Comparison of ENCODE assay signal across 11 cellular contexts in genomic region chr9:94135222-94135621, GRCh38. TPM values are rescaled to one million over a fixed set of nuclear protein-coding genes. Genes with fewer than 3 reads are reported as not detected.
A peak's percentile ranks its signal among the peaks of the same experiment; 100 is the strongest.
DNase-seq lines count a peak whose midpoint lies in the region; ATAC-seq, FAIRE-seq and TF ChIP-seq lines count a peak whose summit lies in the region.
"Had no signal": no experiment of that assay in that cellular context is flagged by ENCODE, and none has a peak within 500 bp of the region (broad histone marks: within the 10 kb centered on the region; RNA-seq: fewer than 3 reads in every experiment).

No MANE protein-coding gene starts in this region.

- H3K9me3 Mint-ChIP-seq in naive thymus-derived CD8-positive, alpha-beta T cell = peaks cover 0 to 6% (median 0%) of the 10 kb centered on the region in 9 donors

- no peak overlapping the region for H3K27ac ChIP-seq in liver (ENCODE audit: low read depth in 1 of 2, low read length in 2 of 2)
- H3K27ac ChIP-seq in HepG2 (ENCODE audit: extremely low read length, insufficient read depth, low read length) = no peak overlapping the region

- H2AFZ ChIP-seq in HepG2 (ENCODE audit: low read length) = no peak overlapping the region

- WGBS in liver = 65% methylated on average over 3 of the region's 3 CpGs
- WGBS in HepG2 (ENCODE audit: low lambda C conversion rate) = 6% methylated on average over 3 of the region's 3 CpGs

- peaks cover 2 to 11% (median 8%) of the 10 kb centered on the region in 4 donors for H3K4me1 Mint-ChIP-seq in naive thymus-derived CD8-positive, alpha-beta T cell

- DNase-seq in HepG2 (ENCODE audit: low spot score) (no peak), fibroblast of mammary gland (ENCODE audit: low read depth) (peak; percentile 99), omental fat pad (ENCODE audit: low spot score) (no peak), DMS79 treated with DMSO at 0.1 percent for 48 hours (lab: John Stamatoyannopoulos, UW) (no peak), NCI-H82 treated with DMSO at 0.1 percent for 48 hours (lab: John Stamatoyannopoulos, UW; ENCODE audit: unreplicated experiment) (no peak), DMS153 treated with DMSO at 0.1 percent for 48 hours (lab: John Stamatoyannopoulos, UW; ENCODE audit: unreplicated experiment) (no peak)
- DNase-seq in naive thymus-derived CD8-positive, alpha-beta T cell = no peak
- DNase-seq: MG63, T-helper 2 cell, trophoblast cell had no signal

- in situ Hi-C loops in HepG2 (cut with HindIII; ENCODE audit: extremely low pct_ligation_motif_present, low pct_unique_long_range_greater_than_20kb) = no loop called here

- peaks cover 0 to 3% (median 0%) of the 10 kb centered on the region in 4 donors for H3K9me3 ChIP-seq in liver (ENCODE audit: control insufficient read depth in 4 of 4, low read length in 3 of 4)
- no peaks in the 10 kb centered on the region for H3K9me3 ChIP-seq in HepG2 (ENCODE audit: low read length)
- H3K9me3 ChIP-seq: MG63 had no signal

- H4K20me1 ChIP-seq in HepG2 (ENCODE audit: insufficient read depth, low read length) = no peaks in the 10 kb centered on the region

- POLR2A ChIA-PET in HepG2 (lab: Yijun Ruan, JAX) = interaction anchor here (1.3 kb wide), 1 partner anchor 31 kb away, joined by 5 read pairs; no protein-coding TSS in a partner anchor
- POLR2A ChIA-PET in naive thymus-derived CD8-positive, alpha-beta T cell (lab: Charles Lee) = no interaction called here

- no peak overlapping the region for H3K4me3 ChIP-seq in liver (ENCODE audit: low read depth in 1 of 3, low read length in 3 of 3)
- H3K4me3 ChIP-seq in HepG2 (replicated peaks in 1 of 3; ENCODE audit: insufficient read depth in 1 of 3, low read depth in 2 of 3, low read length in 3 of 3) = no peak overlapping the region
- no peak overlapping the region for H3K4me3 ChIP-seq in fibroblast of mammary gland (ENCODE audit: control insufficient read depth, low read depth, low read length)
- H3K4me3 ChIP-seq: MG63 had no signal

- H3K27ac Mint-ChIP-seq in naive thymus-derived CD8-positive, alpha-beta T cell = peak overlapping the region in 1 of 10 donors; percentile 79

- H3K27me3 ChIP-seq in liver (ENCODE audit: control insufficient read depth in 4 of 4, insufficient read depth in 4 of 4, low read length in 3 of 4) (no peaks in the 10 kb centered on the region), HepG2 (ENCODE audit: control insufficient read depth in 1 of 2, insufficient read depth in 2 of 2, low read length in 2 of 2) (no peaks in the 10 kb centered on the region)
- H3K27me3 ChIP-seq: MG63 had no signal

- no peaks in the 10 kb centered on the region for H3K79me2 ChIP-seq in HepG2 (ENCODE audit: insufficient read depth, low read length)

- no TSS peak for BruUV-seq in HepG2 (replicated peaks; lab: Mats Ljungman, UMichigan)

- H3K4me3 Mint-ChIP-seq in naive thymus-derived CD8-positive, alpha-beta T cell = peak overlapping the region in 2 of 10 donors; percentile 15 to 21

- TF ChIP-seq RAD21 in liver (IDR thresholded peaks at IDR 0.05) (no peak), HepG2 (CRISPR knock-in tag; IDR thresholded peaks at IDR 0.05) (no peak)

- H3K27me3 Mint-ChIP-seq in naive thymus-derived CD8-positive, alpha-beta T cell = peaks cover 0 to 1% (median 0%) of the 10 kb centered on the region in 5 donors

- no peak for FAIRE-seq in HepG2 (lab: Jason Lieb, UNC)

- TF ChIP-seq CTCF in liver (IDR thresholded peaks at IDR 0.05; ENCODE audit: low read depth, low read length, missing input control) = no peak
- TF ChIP-seq CTCF in HepG2 (CRISPR knock-in tag; IDR thresholded peaks at IDR 0.05) = no peak
- TF ChIP-seq CTCF in fibroblast of mammary gland (conservative IDR thresholded peaks at IDR 0.05; ENCODE audit: control insufficient read depth, insufficient read depth, low read depth, low read length) = peak; percentile 2
- TF ChIP-seq CTCF in omental fat pad (IDR thresholded peaks at IDR 0.05) = no peak

- no peak for ATAC-seq in HepG2
- peak; percentile 86 for ATAC-seq in omental fat pad (ENCODE audit: low FRiP score)
- no peak for ATAC-seq in naive thymus-derived CD8-positive, alpha-beta T cell

- no peak overlapping the region for H3K9ac ChIP-seq in liver (ENCODE audit: low read depth in 1 of 2, low read length in 2 of 2)
- no peak overlapping the region for H3K9ac ChIP-seq in HepG2 (ENCODE audit: insufficient read depth, low read depth, low read length)

- H3K4me1 ChIP-seq in liver (ENCODE audit: control insufficient read depth in 4 of 4, insufficient read depth in 4 of 4, low read length in 3 of 4) (no peaks in the 10 kb centered on the region), HepG2 (ENCODE audit: insufficient read depth, low read length) (peaks cover 6% of the 10 kb centered on the region; the same call in 1 of the 2 replicates)

- CTCF ChIA-PET in HepG2 (lab: Yijun Ruan, JAX; ENCODE audit: low intra/inter-chr PET ratio, low total read pairs) = no interaction called here

- H3K36me3 ChIP-seq in liver (ENCODE audit: control insufficient read depth in 4 of 4, insufficient read depth in 3 of 4, low read depth in 1 of 4, low read length in 3 of 4) (no peaks in the 10 kb centered on the region), HepG2 (replicated peaks in 1 of 2; ENCODE audit: control insufficient read depth in 1 of 2, insufficient read depth in 2 of 2, low read length in 2 of 2) (no peaks in the 10 kb centered on the region)
- H3K36me3 ChIP-seq: MG63 had no signal

- no peak for TF ChIP-seq EP300 in HepG2 (IDR thresholded peaks at IDR 0.05; ENCODE audit: low read depth in 2 of 2, low read length in 2 of 2)
- TF ChIP-seq EP300 in HepG2 (CRISPR knock-in tag; IDR thresholded peaks at IDR 0.05; ENCODE audit: borderline replicate concordance) = no peak

- no peak overlapping the region for H3K4me2 ChIP-seq in HepG2 (ENCODE audit: low read depth, low read length)

- no peak for TF ChIP-seq POLR2A in HepG2 (IDR thresholded peaks at IDR 0.05; ENCODE audit: insufficient read depth in 1 of 2, low read depth in 2 of 2, low read length in 2 of 2)

- no peaks in the 10 kb centered on the region for H3K36me3 Mint-ChIP-seq in naive thymus-derived CD8-positive, alpha-beta T cell

- intact Hi-C loops in HepG2 (cut with micrococcal nuclease; ENCODE audit: unreplicated experiment) = no loop called here

TF ChIP-seq in liver, 16 proteins besides CTCF, POLR2A, EP300 and RAD21:
- no peak for TF ChIP-seq ATF3 (IDR thresholded peaks at IDR 0.05)
- TF ChIP-seq SP1 (IDR thresholded peaks at IDR 0.05) = peak; percentile 26

TF ChIP-seq in HepG2, 621 proteins besides CTCF, POLR2A, EP300 and RAD21 (continues in another document):
- TF ChIP-seq MAFK (conservative IDR thresholded peaks at IDR 0.05 in 1 of 2, IDR thresholded peaks at IDR 0.05 in 1 of 2; ENCODE audit: low read length in 2 of 2) (no peak), DMTF1 (CRISPR knock-in tag; IDR thresholded peaks at IDR 0.05) (no peak), MIER2 (CRISPR knock-in tag; IDR thresholded peaks at IDR 0.05) (no peak), AHR (CRISPR knock-in tag; IDR thresholded peaks at IDR 0.05) (no peak), HCFC1 (IDR thresholded peaks at IDR 0.05; ENCODE audit: low read depth, low read length) (no peak), ZNF883 (CRISPR knock-in tag; IDR thresholded peaks at IDR 0.05; ENCODE audit: not compliant biosample characterization) (no peak), MATR3 (CRISPR knock-in tag; IDR thresholded peaks at IDR 0.05) (no peak)

RNA-seq across cellular contexts. Expression of gene PTPDC1, which starts 51.0 kb away (rescaled TPM):
- total RNA-seq in liver (1 to 10 TPM; 1.5 to 5.1 TPM), HepG2 (2016; rRNA removed; fragmentation: Illumina TruSeq; extraction: Trizol) (5.2 and 6.1 TPM in 2 replicates), omental fat pad (10 to 100 TPM in 2 of 4 donors, 1 to 10 TPM in 2; 7.6 to 19.9 (median 12.0) TPM)
- polyA plus RNA-seq in liver (under 1 TPM; 0.45 to 0.64 TPM), HepG2 (2011; rRNA removed) (6.9 and 8.6 TPM in 2 replicates)
- 2.1 and 2.6 TPM in 2 replicates for total RNA-seq in HepG2 (2016; cell fraction: cytosol; rRNA removed; fragmentation: Illumina TruSeq; extraction: Trizol; ENCODE audit: low read depth)
- total RNA-seq in HepG2 (2016; cell fraction: insoluble cytoplasmic fraction; rRNA removed; fragmentation: Illumina TruSeq; extraction: Trizol) = 4.5 and 6.2 TPM in 2 replicates
- 4.3 and 4.6 TPM in 2 replicates for total RNA-seq in HepG2 (2016; cell fraction: membrane; rRNA removed; fragmentation: Illumina TruSeq; extraction: Trizol)
- total RNA-seq in HepG2 (2016; cell fraction: nucleus; rRNA removed; fragmentation: Illumina TruSeq; extraction: Trizol) = 14.0 and 15.5 TPM in 2 replicates
- polyA plus RNA-seq in HepG2 (2011; cell fraction: cytosol; rRNA removed) = 2.7 and 3.2 TPM in 2 replicates
- polyA plus RNA-seq in HepG2 (2011; cell fraction: nucleus; rRNA removed) = 18.2 and 19.4 TPM in 2 replicates
- polyA plus RNA-seq in HepG2 (2012) = 3.9 and 4.0 TPM in 2 replicates
- polyA plus RNA-seq in HepG2 (2016; cell fraction: cytosol; fragmentation: Illumina TruSeq; extraction: Trizol; ENCODE audit: low read depth) = 0.62 and 0.63 TPM in 2 replicates
- 3.2 and 3.6 TPM in 2 replicates for polyA plus RNA-seq in HepG2 (2016; cell fraction: insoluble cytoplasmic fraction; fragmentation: Illumina TruSeq; extraction: Trizol; ENCODE audit: low read depth)
- polyA plus RNA-seq in HepG2 (2016; cell fraction: membrane; fragmentation: Illumina TruSeq; extraction: Trizol; ENCODE audit: low read depth) = 1.7 and 2.0 TPM in 2 replicates
- polyA plus RNA-seq in HepG2 (2016; cell fraction: nucleus; fragmentation: Illumina TruSeq; extraction: Trizol; ENCODE audit: insufficient read depth, low read depth) = 16.3 and 16.6 TPM in 2 replicates
- polyA minus RNA-seq in HepG2 (2011; rRNA and poly(A)+ RNA removed; ENCODE audit: low replicate concordance) = 8.4 and 10.0 TPM in 2 replicates
- 3.9 and 4.9 TPM in 2 replicates for polyA minus RNA-seq in HepG2 (2011; cell fraction: cytosol; rRNA and poly(A)+ RNA removed)
- polyA minus RNA-seq in HepG2 (2011; cell fraction: nucleus; rRNA and poly(A)+ RNA removed) = 28.6 and 30.5 TPM in 2 replicates
- total RNA-seq in naive thymus-derived CD8-positive, alpha-beta T cell = 10 to 100 TPM in 1 of 2 experiments, 1 to 10 TPM in 1; 8.7 to 10.2 TPM
- 1 to 10 TPM; 1.9 to 4.9 (median 2.1) TPM for polyA plus RNA-seq in naive thymus-derived CD8-positive, alpha-beta T cell
